8 cellular contexts compared by ENCODE assay signal in the genomic region with DNA sequence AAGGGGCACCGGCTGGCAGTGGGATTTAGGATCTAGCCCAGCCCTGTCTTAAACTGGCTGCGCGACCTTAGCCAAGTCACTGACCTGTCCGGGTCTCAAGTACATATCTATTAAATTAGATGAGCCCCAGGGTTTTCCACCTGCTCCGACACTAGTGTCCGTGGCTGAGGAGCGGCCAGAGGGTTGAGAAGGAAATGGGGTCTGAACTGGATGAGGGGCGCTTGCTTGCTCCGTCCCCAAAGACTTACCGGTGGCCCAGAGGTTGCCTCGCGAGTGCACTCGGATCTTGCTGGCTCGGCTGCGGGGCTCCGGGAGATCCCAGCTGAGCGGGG. TPM values are rescaled to one million over a fixed set of nuclear protein-coding genes. Genes with fewer than 3 reads are reported as not detected.
DNase-seq lines count a peak whose midpoint lies in the region; ATAC-seq and TF ChIP-seq lines count a peak whose summit lies in the region.

No MANE protein-coding gene starts in this region.

- 21 to 24% methylated on average over 17 of the region's 17 CpGs for WGBS in heart right ventricle, 2 donors
- 28 to 43% methylated on average over 12 to 14 of the region's 17 CpGs for WGBS in mesodermal cell (ENCODE audit: insufficient coverage in 2 of 2), 2 experiments
- 14 to 22% methylated on average over 17 of the region's 17 CpGs for WGBS in aorta, 2 donors

- H3K27ac ChIP-seq in heart right ventricle (peak overlapping the region in 9 of 10 donors; percentile 69 to 88 (median 76)), brain microvascular endothelial cell (no peak overlapping the region), mesodermal cell (ENCODE audit: low read depth, low read length, severe bottlenecking) (peak overlapping the region; percentile 79), aorta (ENCODE audit: low read depth in 1 of 2, low read length in 2 of 2) (peak overlapping the region in 1 of 2 donors; percentile 70)

- DNase-seq in heart right ventricle (no peak), Right ventricle myocardium superior (no peak), brain microvascular endothelial cell (no peak), aorta (no peak), T-helper 9 cell (no peak), DMS53 treated with DMSO at 0.1 percent for 48 hours (lab: John Stamatoyannopoulos, UW; ENCODE audit: unreplicated experiment) (no peak)
- DNase-seq in stimulated activated CD4-positive, alpha-beta T cell treated with anti-CD3 and anti-CD28 coated beads, Interleukin-4, amount 100 ng/mL, for 1 hour = no peak

- H3K4me1 ChIP-seq in heart right ventricle (peaks cover 11 to 44% (median 29%) of the 10 kb centered on the region in 9 donors), mesodermal cell (ENCODE audit: control insufficient read depth, insufficient read depth, low read length, poor library complexity, severe bottlenecking) (peaks cover 15% of the 10 kb centered on the region), aorta (ENCODE audit: control insufficient read depth in 1 of 2, insufficient read depth in 2 of 2, low read length in 2 of 2) (no peaks in the 10 kb centered on the region)

- intact Hi-C loops in heart right ventricle (cut with DNase I) = loop anchor here in 7 of 10 donors (5.0 to 10.0 kb wide), 9 partner anchors 45 to 277 kb away; partner anchors contain the start of genes ALPK3 (in 3 of the 7) and SEC11A (in 2 of the 7)
- intact Hi-C loops in Right ventricle myocardium superior (cut with DNase I) = no loop called here
- intact Hi-C loops in aorta (cut with DNase I) = loop anchor here in 1 of 2 donors (5.0 kb wide), 4 partner anchors 60 to 275 kb away; partner anchors contain the start of genes ALPK3, SEC11A and ZNF592

- ATAC-seq in heart right ventricle = no peak
- no peak for ATAC-seq in Right ventricle myocardium superior (ENCODE audit: poor library complexity)
- ATAC-seq in aorta (ENCODE audit: low FRiP score) = no peak

- H3K4me3 ChIP-seq in heart right ventricle = peak overlapping the region; percentile 37 to 75 (median 69)
- H3K4me3 ChIP-seq in brain microvascular endothelial cell (ENCODE audit: low read depth, low read length) = peak overlapping the region; percentile 59
- H3K4me3 ChIP-seq in mesodermal cell (ENCODE audit: extremely low read depth, insufficient read depth, low read length, poor library complexity, severe bottlenecking) = peak overlapping the region; percentile 41
- peak overlapping the region; percentile 58 to 63 for H3K4me3 ChIP-seq in aorta (ENCODE audit: low read length in 2 of 2)

- H3K9me3 ChIP-seq in heart right ventricle (no peaks in the 10 kb centered on the region), mesodermal cell (ENCODE audit: control insufficient read depth, low read length) (no peaks in the 10 kb centered on the region), aorta (ENCODE audit: control insufficient read depth, low read length) (no peaks in the 10 kb centered on the region)

- in situ Hi-C loops in brain microvascular endothelial cell (cut with HindIII; ENCODE audit: low pct_ligation_motif_present, low sequenced_read_pairs) = no loop called here

- H3K27me3 ChIP-seq in heart right ventricle = no peaks in the 10 kb centered on the region
- no peaks in the 10 kb centered on the region for H3K27me3 ChIP-seq in brain microvascular endothelial cell (replicated peaks)
- no peaks in the 10 kb centered on the region for H3K27me3 ChIP-seq in aorta (ENCODE audit: control insufficient read depth in 1 of 2, insufficient read depth in 2 of 2, low read length in 1 of 2)

- TF ChIP-seq CTCF in heart right ventricle (IDR thresholded peaks at IDR 0.05) (no peak), brain microvascular endothelial cell (IDR thresholded peaks at IDR 0.05; ENCODE audit: low read depth, low read length, missing control alignments) (no peak)

- peaks cover 0 to 16% (median under 1%) of the 10 kb centered on the region in 9 donors for H3K36me3 ChIP-seq in heart right ventricle
- peaks cover 2% of the 10 kb centered on the region for H3K36me3 ChIP-seq in brain microvascular endothelial cell (replicated peaks)
- H3K36me3 ChIP-seq in mesodermal cell (ENCODE audit: control insufficient read depth, insufficient read depth, low read length) = peaks cover 14% of the 10 kb centered on the region
- no peaks in the 10 kb centered on the region for H3K36me3 ChIP-seq in aorta (ENCODE audit: control insufficient read depth in 1 of 2, insufficient read depth in 2 of 2, low read length in 1 of 2)

RNA-seq across cellular contexts. Expression of gene NMB, which starts 0.3 kb away (rescaled TPM):
- total RNA-seq in heart right ventricle (1 to 10 TPM in 9 of 10 donors, under 1 TPM in 1; 0.96 to 6.6 (median 2.1) TPM), Right ventricle myocardium superior (1.9 TPM), aorta (10 to 100 TPM in 1 of 2 donors, 1 to 10 TPM in 1; 5.2 to 12.5 TPM)
- polyA plus RNA-seq in heart right ventricle (1 to 10 TPM; 2.3 to 8.0 TPM), aorta (1 to 10 TPM; 3.8 to 4.3 TPM)
- 9.7 TPM for polyA plus RNA-seq in mesodermal cell (2013, experiment 1 of 2)
- 9.4 TPM for polyA plus RNA-seq in mesodermal cell (2013, experiment 2 of 2)

RNA-seq across cellular contexts. Expression of gene WDR73, which starts 3.6 kb away (rescaled TPM):
- total RNA-seq in heart right ventricle (10 to 100 TPM; 10.4 to 16.0 (median 13.9) TPM), Right ventricle myocardium superior (13.7 TPM), aorta (10 to 100 TPM; 19.5 to 27.3 TPM)
- polyA plus RNA-seq in heart right ventricle (10 to 100 TPM; 16.7 to 18.4 TPM), aorta (10 to 100 TPM in 1 of 2 donors, 1 to 10 TPM in 1; 4.9 to 47.0 TPM)
- 18.5 TPM for polyA plus RNA-seq in mesodermal cell (2013, experiment 1 of 2)
- 21.6 TPM for polyA plus RNA-seq in mesodermal cell (2013, experiment 2 of 2)

RNA-seq across cellular contexts. Expression of gene ZSCAN2, which starts 56.9 kb away (rescaled TPM):
- total RNA-seq in heart right ventricle (1 to 10 TPM; 3.7 to 8.1 (median 5.9) TPM), Right ventricle myocardium superior (6.2 TPM), aorta (1 to 10 TPM; 4.1 to 6.7 TPM)
- polyA plus RNA-seq in heart right ventricle (1 to 10 TPM; 4.1 to 4.2 TPM), aorta (1 to 10 TPM; 1.3 to 7.1 TPM)
- 21.9 TPM for polyA plus RNA-seq in mesodermal cell (2013, experiment 1 of 2)
- polyA plus RNA-seq in mesodermal cell (2013, experiment 2 of 2) = 18.6 TPM

RNA-seq across cellular contexts. Expression of gene SEC11A, which starts 58.2 kb away (rescaled TPM):
- total RNA-seq in heart right ventricle (10 to 100 TPM; 65.9 to 93.8 (median 75.0) TPM), Right ventricle myocardium superior (82.5 TPM), aorta (100 to 1,000 TPM in 1 of 2 donors, 10 to 100 TPM in 1; 99.3 to 115 TPM)
- polyA plus RNA-seq in heart right ventricle (100 to 1,000 TPM in 1 of 2 donors, 10 to 100 TPM in 1; 77.7 to 123 TPM), aorta (100 to 1,000 TPM; 193 to 327 TPM)
- 206 TPM for polyA plus RNA-seq in mesodermal cell (2013, experiment 1 of 2)
- polyA plus RNA-seq in mesodermal cell (2013, experiment 2 of 2) = 212 TPM
